12 cellular contexts compared by ENCODE assay signal in genomic region chr1:20312818-20313217, GRCh38. TPM values are rescaled to one million over a fixed set of nuclear protein-coding genes. Genes with fewer than 3 reads are reported as not detected.
"Had no signal": no experiment of that assay in that cellular context is flagged by ENCODE, and none has a peak within 500 bp of the region (broad histone marks: within the 10 kb centered on the region; RNA-seq: fewer than 3 reads in every experiment).

No MANE protein-coding gene starts in this region.

- ATAC-seq: GM23338, HCT116 had no signal

- H3K4me2 ChIP-seq: GM23338 had no signal

- H2AFZ ChIP-seq: GM23248, GM23338 had no signal

- DNase-seq: GM23248, GOT3, H7, H9, HCEC 1CT, HFFc6 had no signal

- H3K9ac ChIP-seq: GM23248 had no signal

- H3K4me1 ChIP-seq: HAP-1 had no signal

- H3K9me3 ChIP-seq: HAP-1 had no signal

- H3K4me3 ChIP-seq: GM23248, GM23338, HAP-1 had no signal

- FAIRE-seq: H1, H54 had no signal

- H3K27ac ChIP-seq: GM23248 had no signal

- H3K36me3 ChIP-seq: HAP-1 had no signal

RNA-seq across cellular contexts. Expression of gene VWA5B1, which starts 22.1 kb away (rescaled TPM):
- total RNA-seq: GM23248, H4, H9, HFFc6 had no signal
- polyA plus RNA-seq: GM23248 had no signal
